In genomic region chr2:174778479-174778962, GRCh38 we compare ENCODE assay signal across 8 cellular contexts. TPM values are rescaled to one million over a fixed set of nuclear protein-coding genes. Genes with fewer than 3 reads are reported as not detected.
DNase-seq lines count a peak whose midpoint lies in the region; ATAC-seq, FAIRE-seq and TF ChIP-seq lines count a peak whose summit lies in the region.

No MANE protein-coding gene starts in this region.

- no peaks in the 10 kb centered on the region for H3K27me3 ChIP-seq in left ventricle myocardium inferior (ENCODE audit: low read depth)

- H3K27ac ChIP-seq in left ventricle myocardium inferior (replicated peaks) = peak overlapping the region; percentile 54

- no peaks in the 10 kb centered on the region for H3K36me3 ChIP-seq in left ventricle myocardium inferior

- intact Hi-C loops in left ventricle myocardium inferior (cut with micrococcal nuclease) = no loop called here

- no peak overlapping the region for H3K4me3 ChIP-seq in left ventricle myocardium inferior

- DNase-seq in RPMI7951 (ENCODE audit: low read depth) (peak; percentile 100), left ventricle myocardium inferior (peak; percentile 28), D721Med (ENCODE audit: insufficient read length, low spot score) (no peak), SW 1271 (lab: John Stamatoyannopoulos, UW) (no peak), NCI-H345 treated with DMSO at 0.1 percent for 48 hours (lab: John Stamatoyannopoulos, UW; ENCODE audit: unreplicated experiment) (no peak)
- peak in 3 of 4 experiments; percentile 11 to 46 (median 30) for DNase-seq in activated naive CD4-positive, alpha-beta T cell (lab: John Stamatoyannopoulos, UW)
- DNase-seq in stimulated activated CD4-positive, alpha-beta T cell treated with anti-CD3 and anti-CD28 coated beads, Interleukin-2, amount 100 ng/mL, for 48 hours = peak; percentile 49 to 50

- peaks cover 9% of the 10 kb centered on the region for H3K4me1 ChIP-seq in left ventricle myocardium inferior

- ATAC-seq in GM21825 (IDR thresholded peaks at IDR 0.05; ENCODE audit: unreplicated experiment) = peak; percentile 64

- no peaks in the 10 kb centered on the region for H3K9me3 ChIP-seq in left ventricle myocardium inferior (replicated peaks)

- FAIRE-seq in D721Med (lab: Jason Lieb, UNC) = no peak

- TF ChIP-seq CTCF in left ventricle myocardium inferior (IDR thresholded peaks at IDR 0.05; ENCODE audit: borderline replicate concordance) (no peak), D721Med (IDR thresholded peaks at IDR 0.05; ENCODE audit: insufficient read depth, missing control alignments) (no peak)

RNA-seq across cellular contexts. Expression of gene CHRNA1, which starts 14.2 kb away (rescaled TPM):
- total RNA-seq in RPMI7951 (2014; rRNA removed; shearing (Covaris generic)) = 7.5 and 10.6 TPM in 2 replicates
- 0.33 TPM for total RNA-seq in left ventricle myocardium inferior

Comparison
In these comparisons a context has a peak if more than half of its experiments do, and no peak if none do; other contexts are left out.
1. DNase-seq: peak in RPMI7951 (single experiment), activated naive CD4-positive, alpha-beta T cell (3 of 4), left ventricle myocardium inferior (single experiment) and stimulated activated CD4-positive, alpha-beta T cell treated with anti-CD3 and anti-CD28 coated beads, Interleukin-2, amount 100 ng/mL, for 48 hours (2 of 2); none in D721Med (single experiment), SW 1271 (0 of 2) and NCI-H345 treated with DMSO at 0.1 percent for 48 hours (single experiment).